1 cellular context compared by ENCODE assay signal in the genomic region with DNA sequence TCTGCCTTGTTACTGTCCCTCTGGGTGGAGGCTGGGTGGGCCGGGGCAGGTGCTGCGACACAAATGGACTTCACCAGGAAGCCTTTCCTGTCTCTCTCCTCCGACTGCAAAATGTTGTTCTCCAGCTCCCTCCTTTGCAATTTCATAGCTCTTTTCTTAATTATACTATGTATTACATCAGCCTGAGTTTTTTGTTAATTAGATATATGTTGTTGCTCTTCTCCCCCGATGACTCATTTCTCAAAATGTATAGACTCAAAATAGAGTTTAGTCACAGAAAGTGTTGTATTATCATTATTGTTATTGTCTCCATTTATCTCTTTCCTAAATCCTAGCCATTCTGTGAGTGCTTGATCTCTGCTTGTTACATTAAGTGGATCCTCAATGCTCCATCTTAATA.
TF ChIP-seq lines count a peak whose summit lies in the region.

No MANE protein-coding gene starts in this region.

TF ChIP-seq in IMR-90, 13 proteins besides CTCF, POLR2A, EP300 and RAD21:
- TF ChIP-seq, protein P1, sequence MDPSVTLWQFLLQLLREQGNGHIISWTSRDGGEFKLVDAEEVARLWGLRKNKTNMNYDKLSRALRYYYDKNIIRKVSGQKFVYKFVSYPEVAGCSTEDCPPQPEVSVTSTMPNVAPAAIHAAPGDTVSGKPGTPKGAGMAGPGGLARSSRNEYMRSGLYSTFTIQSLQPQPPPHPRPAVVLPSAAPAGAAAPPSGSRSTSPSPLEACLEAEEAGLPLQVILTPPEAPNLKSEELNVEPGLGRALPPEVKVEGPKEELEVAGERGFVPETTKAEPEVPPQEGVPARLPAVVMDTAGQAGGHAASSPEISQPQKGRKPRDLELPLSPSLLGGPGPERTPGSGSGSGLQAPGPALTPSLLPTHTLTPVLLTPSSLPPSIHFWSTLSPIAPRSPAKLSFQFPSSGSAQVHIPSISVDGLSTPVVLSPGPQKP (IDR thresholded peaks at IDR 0.05; ENCODE audit: borderline replicate concordance, low read depth, low read length): no peak
- TF ChIP-seq CHD1 (IDR thresholded peaks at IDR 0.05; ENCODE audit: low read depth, low read length) (no peak), RFX5 (IDR thresholded peaks at IDR 0.05; ENCODE audit: low read depth, low read length) (no peak), FOS (IDR thresholded peaks at IDR 0.05; ENCODE audit: low read depth, low read length) (no peak), RCOR1 (IDR thresholded peaks at IDR 0.05; ENCODE audit: insufficient replicate concordance, low read length) (no peak), MXI1 (IDR thresholded peaks at IDR 0.05; ENCODE audit: borderline replicate concordance, low read depth, low read length) (no peak), MAFK (IDR thresholded peaks at IDR 0.05; ENCODE audit: low read depth, low read length) (no peak), SMC3 (IDR thresholded peaks at IDR 0.05; ENCODE audit: low read depth, low read length) (no peak), BHLHE40 (IDR thresholded peaks at IDR 0.05; ENCODE audit: low read depth, low read length) (no peak), NFE2L2 (IDR thresholded peaks at IDR 0.05; ENCODE audit: low read depth, low read length) (no peak), CEBPB (IDR thresholded peaks at IDR 0.05; ENCODE audit: low read depth, low read length) (no peak), MAZ (IDR thresholded peaks at IDR 0.05; ENCODE audit: borderline replicate concordance, low read depth, low read length) (no peak)
- TF ChIP-seq, protein P2, sequence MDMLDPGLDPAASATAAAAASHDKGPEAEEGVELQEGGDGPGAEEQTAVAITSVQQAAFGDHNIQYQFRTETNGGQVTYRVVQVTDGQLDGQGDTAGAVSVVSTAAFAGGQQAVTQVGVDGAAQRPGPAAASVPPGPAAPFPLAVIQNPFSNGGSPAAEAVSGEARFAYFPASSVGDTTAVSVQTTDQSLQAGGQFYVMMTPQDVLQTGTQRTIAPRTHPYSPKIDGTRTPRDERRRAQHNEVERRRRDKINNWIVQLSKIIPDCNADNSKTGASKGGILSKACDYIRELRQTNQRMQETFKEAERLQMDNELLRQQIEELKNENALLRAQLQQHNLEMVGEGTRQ (IDR thresholded peaks at IDR 0.05; ENCODE audit: low read depth, low read length): no peak
